In genomic region chr7:149799397-149800168, GRCh38 we compare ENCODE assay signal across 8 cellular contexts.
DNase-seq lines count a peak whose midpoint lies in the region; ATAC-seq and TF ChIP-seq lines count a peak whose summit lies in the region.

No MANE protein-coding gene starts in this region.

- peak; percentile 46 for DNase-seq in ELF-1 (ENCODE audit: low read depth, low spot score)
- DNase-seq in activated CD8-positive, alpha-beta memory T cell treated with anti-CD3 and anti-CD28 coated beads, Interleukin-2, amount 50 U/mL, for 24 hours (ENCODE audit: extremely low read depth) = peak; percentile 3
- peak; percentile 33 for DNase-seq in iPS DF 4.7 (ENCODE audit: extremely low read depth, low spot score)
- DNase-seq in stimulated activated CD8-positive, alpha-beta memory T cell treated with anti-CD3 and anti-CD28 coated beads, Interleukin-2, amount 100 ng/mL, for 48 hours (ENCODE audit: low read depth in 2 of 2) = peak; percentile 27 to 40
- no peak for DNase-seq in SIG-M5 treated with dmso at 0.1 percent for 504 hours (lab: John Stamatoyannopoulos, UW; ENCODE audit: unreplicated experiment)

- peak; percentile 21; the same call in 1 of the 2 replicates for TF ChIP-seq CTCF in LNCAP (IDR thresholded peaks at IDR 0.05)

- ATAC-seq in HG02759 (IDR thresholded peaks at IDR 0.05; ENCODE audit: unreplicated experiment) (no peak), HG02571 (IDR thresholded peaks at IDR 0.05; ENCODE audit: unreplicated experiment) (no peak)
